Comparison of ENCODE assay signal across 15 cellular contexts in the genomic region with DNA sequence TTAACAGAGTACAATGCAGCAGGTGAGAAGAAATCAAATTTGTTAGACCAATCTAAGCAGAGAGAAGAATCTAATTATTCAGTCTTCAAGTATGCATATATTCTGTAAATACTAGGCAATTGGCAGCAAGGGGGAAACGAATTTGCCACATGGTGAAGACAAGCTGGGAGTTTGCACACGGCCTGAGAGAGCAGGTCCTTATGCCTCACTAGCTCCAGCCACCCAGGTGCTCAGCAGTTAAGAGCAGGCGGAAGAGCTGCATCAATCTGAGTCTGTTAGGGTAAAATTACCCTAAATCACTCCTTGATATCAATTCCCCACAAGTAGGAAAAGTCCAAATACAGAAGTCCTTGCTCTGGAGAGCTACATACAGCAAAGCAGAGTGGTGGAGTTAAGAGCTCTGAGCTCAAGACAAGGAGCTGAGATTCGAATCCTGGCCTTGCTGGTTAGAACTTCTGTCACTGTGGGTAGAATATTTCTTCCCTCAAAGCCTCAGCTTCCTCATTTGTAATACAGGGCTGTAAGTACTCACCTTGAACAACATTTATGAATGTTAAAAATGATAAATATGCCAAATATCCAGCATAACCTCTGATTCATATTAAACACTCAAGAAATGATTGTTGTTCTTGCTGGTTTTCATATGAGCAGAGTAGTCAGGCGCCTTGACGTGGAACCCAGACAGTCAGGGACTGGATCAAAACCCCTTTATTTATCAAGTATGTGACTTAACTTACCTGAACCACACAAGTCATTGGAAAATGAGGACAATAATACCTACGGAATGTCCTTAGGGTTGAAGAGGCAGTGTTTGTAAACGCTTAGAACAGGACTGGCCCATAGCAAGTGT.
"Had no signal": no experiment of that assay in that cellular context is flagged by ENCODE, and none has a peak within 500 bp of the region (broad histone marks: within the 10 kb centered on the region; RNA-seq: fewer than 3 reads in every experiment).

No MANE protein-coding gene starts in this region.

- H3K4me1 ChIP-seq: esophagus muscularis mucosa had no signal

- H3K36me3 ChIP-seq: brain microvascular endothelial cell, esophagus muscularis mucosa had no signal

- H3K27ac ChIP-seq: brain microvascular endothelial cell, coronary artery, esophagus muscularis mucosa had no signal

- DNase-seq: activated CD4-positive, alpha-beta T cell treated with anti-CD3 and anti-CD28 coated beads for 4 hours; activated CD8-positive, alpha-beta memory T cell treated with anti-CD3 and anti-CD28 coated beads, Interleukin-2, amount 50 U/mL, for 48 hours; activated T-cell treated with anti-CD3 and anti-CD28 coated beads, Interleukin-2, amount 50 U/mL, for 72 hours; brain microvascular endothelial cell; effector CD4-positive, alpha-beta T cell; left ventricle myocardium superior; mesenchymal stem cell; naive thymus-derived CD8-positive, alpha-beta T cell; right cardiac atrium; small intestine; stimulated activated CD4-positive, alpha-beta T cell treated with anti-CD3 and anti-CD28 coated beads, Interleukin-4, amount 100 ng/mL, for 24 hours; stimulated activated naive CD8-positive, alpha-beta T cell treated with anti-CD3 and anti-CD28 coated beads, Interleukin-15, Interleukin-2, amounts not matched to agents 100 U/mL and 50 U/mL, for 24 hours had no signal

- ATAC-seq: left ventricle myocardium superior; naive thymus-derived CD8-positive, alpha-beta T cell; right cardiac atrium; stimulated activated naive CD8-positive, alpha-beta T cell treated with anti-CD3 and anti-CD28 coated beads, Interleukin-15, Interleukin-2, amounts not matched to agents 100 U/mL and 50 U/mL, for 24 hours; WTC11 had no signal

- H3K27me3 ChIP-seq: brain microvascular endothelial cell, esophagus muscularis mucosa had no signal

- H3K4me3 ChIP-seq: coronary artery, esophagus muscularis mucosa had no signal
